In genomic region chr2:113231064-113231463, GRCh38 we compare ENCODE assay signal across 17 cellular contexts. TPM values are rescaled to one million over a fixed set of nuclear protein-coding genes. Genes with fewer than 3 reads are reported as not detected.
"Had no signal": no experiment of that assay in that cellular context is flagged by ENCODE, and none has a peak within 500 bp of the region (broad histone marks: within the 10 kb centered on the region; RNA-seq: fewer than 3 reads in every experiment).

No MANE protein-coding gene starts in this region.

- H3K4me3 ChIP-seq: ascending aorta, breast epithelium, dorsolateral prefrontal cortex, gastrocnemius medialis, psoas muscle, tibial artery had no signal

- ATAC-seq: activated T-cell treated with anti-CD3 and anti-CD28 coated beads, Interleukin-2, amount 50 U/mL, for 72 hours; gastrocnemius medialis; left lobe of liver; psoas muscle; sciatic nerve had no signal

- H3K27ac ChIP-seq: ascending aorta, breast epithelium, dorsolateral prefrontal cortex, gastrocnemius medialis, psoas muscle, tibial artery had no signal

- H3K36me3 ChIP-seq: ascending aorta, breast epithelium, gastrocnemius medialis, tibial artery had no signal

- H3K27me3 ChIP-seq: ascending aorta, breast epithelium, dorsolateral prefrontal cortex, gastrocnemius medialis, tibial artery had no signal

- H3K4me1 ChIP-seq: ascending aorta, breast epithelium, gastrocnemius medialis, psoas muscle had no signal

- DNase-seq: activated B cell treated with CpG ODN at 0.5 μM for 24 hours; activated CD4-positive, alpha-beta T cell treated with anti-CD3 and anti-CD28 coated beads for 48 hours; activated CD8-positive, alpha-beta memory T cell treated with anti-CD3 and anti-CD28 coated beads, Interleukin-2, amount 50 U/mL, for 48 hours; activated naive CD4-positive, alpha-beta T cell; activated naive CD8-positive, alpha-beta T cell treated with anti-CD3 and anti-CD28 coated beads, Interleukin-2, amount 10 ng/mL, durations not matched to agents 7 days and 5 days; activated T-cell treated with anti-CD3 and anti-CD28 coated beads, Interleukin-2, amount 50 U/mL, for 72 hours; dorsolateral prefrontal cortex; endodermal cell; gastrocnemius medialis; hippocampal formation; psoas muscle; tibial artery had no signal

- H3K9me3 ChIP-seq: ascending aorta, breast epithelium, gastrocnemius medialis, psoas muscle, tibial artery had no signal

RNA-seq across cellular contexts. Expression of gene PAX8, which starts 47.7 kb away (rescaled TPM):
- total RNA-seq: chondrocyte had no signal
